Comparison of ENCODE assay signal across 6 cellular contexts in genomic region chr1:151147132-151147503, GRCh38.
A peak's percentile ranks its signal among the peaks of the same experiment; 100 is the strongest.
DNase-seq lines count a peak whose midpoint lies in the region; ATAC-seq and TF ChIP-seq lines count a peak whose summit lies in the region.

No MANE protein-coding gene starts in this region.

- ATAC-seq in HG03378 (IDR thresholded peaks at IDR 0.05; ENCODE audit: unreplicated experiment) (no peak), GM21737 (IDR thresholded peaks at IDR 0.05; ENCODE audit: unreplicated experiment) (no peak)

- H3K9me3 ChIP-seq in muscle layer of colon (ENCODE audit: low read length): no peaks in the 10 kb centered on the region

- no peak for DNase-seq in GM12865 (ENCODE audit: low read depth)
- no peak for DNase-seq in putamen (ENCODE audit: low spot score)

- H3K27me3 ChIP-seq in muscle layer of colon (ENCODE audit: control insufficient read depth in 1 of 2, insufficient read depth in 2 of 2, low read length in 2 of 2): no peaks in the 10 kb centered on the region

- H3K4me1 ChIP-seq in muscle layer of colon (ENCODE audit: insufficient read depth, low read length): peaks cover 30% of the 10 kb centered on the region

- H3K36me3 ChIP-seq in muscle layer of colon (ENCODE audit: insufficient read depth, low read length): no peaks in the 10 kb centered on the region

- H3K27ac ChIP-seq in angular gyrus (ENCODE audit: low read depth, low read length) (peak overlapping the region; percentile 89), muscle layer of colon (ENCODE audit: low read depth, low read length) (peak overlapping the region; percentile 80)

- no peak for TF ChIP-seq CTCF in GM12865 (IDR thresholded peaks at IDR 0.05; ENCODE audit: insufficient read depth, low read depth, low read length, missing control alignments)

- H3K4me3 ChIP-seq in GM12865 (ENCODE audit: low read depth, low read length) (peak overlapping the region; percentile 55), muscle layer of colon (ENCODE audit: low read depth in 1 of 2, low read length in 2 of 2) (peak overlapping the region; percentile 85 to 97)

- peak overlapping the region; percentile 75 for H3K9ac ChIP-seq in muscle layer of colon (ENCODE audit: low read length)
